Comparison of ENCODE assay signal across 10 cellular contexts in genomic region chr12:85448548-85449139, GRCh38.
DNase-seq lines count a peak whose midpoint lies in the region; ATAC-seq and TF ChIP-seq lines count a peak whose summit lies in the region.
"Had no signal": no experiment of that assay in that cellular context is flagged by ENCODE, and none has a peak within 500 bp of the region (broad histone marks: within the 10 kb centered on the region; RNA-seq: fewer than 3 reads in every experiment).

No MANE protein-coding gene starts in this region.

- no peak for TF ChIP-seq POLR2A in prostate gland (IDR thresholded peaks at IDR 0.05)

- TF ChIP-seq CTCF in choroid plexus epithelial cell (conservative IDR thresholded peaks at IDR 0.05; ENCODE audit: low read depth, low read length) (peak; percentile 61), prostate gland (IDR thresholded peaks at IDR 0.05) (peak in 3 of 4 experiments; percentile 32 to 66 (median 56))

- H3K27me3 ChIP-seq in prostate gland (replicated peaks; ENCODE audit: insufficient read depth): no peaks in the 10 kb centered on the region

- ATAC-seq in HG02763 (IDR thresholded peaks at IDR 0.05; ENCODE audit: unreplicated experiment): no peak

- WGBS in prostate gland: 37% methylated on average over 4 of the region's 4 CpGs

- H3K27ac ChIP-seq in prostate gland: no peak overlapping the region

- no peaks in the 10 kb centered on the region for H3K4me1 ChIP-seq in prostate gland (replicated peaks)

- H3K4me3 ChIP-seq in choroid plexus epithelial cell (ENCODE audit: low read depth, low read length) (no peak overlapping the region), prostate gland (no peak overlapping the region)

- H3K9me3 ChIP-seq in prostate gland: no peaks in the 10 kb centered on the region

- H3K36me3 ChIP-seq in prostate gland: no peaks in the 10 kb centered on the region

- peak; percentile 3 for DNase-seq in NCI-H1694 (lab: John Stamatoyannopoulos, UW)
- DNase-seq in NCI-H1694 treated with DMSO at 0.1 percent for 48 hours (lab: John Stamatoyannopoulos, UW): no peak
- DNase-seq in NCI-H1092 treated with DMSO at 0.1 percent for 48 hours (lab: John Stamatoyannopoulos, UW): peak; percentile 13
- peak; percentile 58 for DNase-seq in choroid plexus epithelial cell (ENCODE audit: low read depth)
- no peak for DNase-seq in prostate gland (ENCODE audit: low spot score)
- DNase-seq in activated naive CD4-positive, alpha-beta T cell treated with anti-CD3 and anti-CD28 coated beads, Interleukin-2, amount 50 U/mL, for 16 hours: no peak
- no peak for DNase-seq in activated CD4-positive, alpha-beta T cell treated with anti-CD3 and anti-CD28 coated beads for 1 hour
- DNase-seq: CD4-positive, CD25-positive, alpha-beta regulatory T cell; NCI-H2107 had no signal

- intact Hi-C loops in prostate gland (cut with DNase I): no loop called here

Comparison
In these comparisons a context has a peak if more than half of its experiments do, and no peak if none do; other contexts are left out.
1. DNase-seq: peak in NCI-H1694 (single experiment), NCI-H1092 treated with DMSO at 0.1 percent for 48 hours (single experiment) and choroid plexus epithelial cell (single experiment); none in NCI-H1694 treated with DMSO at 0.1 percent for 48 hours (single experiment), prostate gland (single experiment), activated naive CD4-positive, alpha-beta T cell treated with anti-CD3 and anti-CD28 coated beads, Interleukin-2, amount 50 U/mL, for 16 hours (single experiment) and activated CD4-positive, alpha-beta T cell treated with anti-CD3 and anti-CD28 coated beads for 1 hour (single experiment).